ENCODE assay signal across 1 cellular context in the genomic region with DNA sequence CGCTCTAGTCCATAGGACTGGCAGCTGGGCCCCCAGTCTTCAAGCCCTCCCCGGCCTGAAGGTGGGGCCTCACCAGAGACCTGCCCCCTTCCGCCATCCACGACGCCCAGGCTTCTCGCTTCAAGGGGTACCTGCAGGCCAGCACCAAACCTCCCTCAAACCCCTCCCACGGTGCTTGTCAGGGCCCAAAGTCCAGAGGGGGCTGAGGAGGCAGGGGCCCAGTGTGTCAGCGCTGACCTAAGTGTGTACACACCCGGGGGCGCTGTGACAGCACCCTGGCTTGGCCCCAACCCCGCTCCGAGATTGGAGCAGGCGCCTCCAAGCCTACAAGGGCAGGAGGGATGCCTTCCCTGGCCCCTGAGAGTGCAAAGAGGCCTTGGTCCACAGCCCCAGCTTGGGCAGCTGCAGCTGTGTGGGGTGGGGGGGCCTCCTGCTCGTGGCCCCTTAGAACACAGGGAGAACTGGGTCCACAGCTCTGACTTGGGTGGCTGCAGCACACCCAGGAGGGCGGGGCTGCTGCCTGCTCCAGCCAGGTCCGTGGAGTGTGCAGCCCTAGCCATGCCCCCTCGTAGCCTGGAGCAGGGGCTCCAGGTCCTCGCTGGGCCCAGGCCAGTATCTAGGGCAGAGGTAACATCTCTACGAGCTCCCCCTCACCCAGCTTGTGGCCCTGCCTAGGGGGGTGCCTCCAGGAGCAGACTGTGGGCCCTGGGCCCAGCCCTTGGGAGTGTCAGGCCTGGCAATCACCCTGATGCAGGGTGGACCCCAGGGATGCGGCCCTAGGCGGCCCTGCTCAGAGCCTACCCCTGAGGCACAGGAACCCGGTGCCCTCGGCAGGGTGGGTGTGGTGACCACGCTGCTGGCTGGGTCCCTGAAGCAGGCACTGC.
TF ChIP-seq lines count a peak whose summit lies in the region.

No MANE protein-coding gene starts in this region.

TF ChIP-seq in HepG2, 621 proteins besides CTCF, POLR2A, EP300 and RAD21 (continued from another document and continues in another):
- TF ChIP-seq, protein P1, sequence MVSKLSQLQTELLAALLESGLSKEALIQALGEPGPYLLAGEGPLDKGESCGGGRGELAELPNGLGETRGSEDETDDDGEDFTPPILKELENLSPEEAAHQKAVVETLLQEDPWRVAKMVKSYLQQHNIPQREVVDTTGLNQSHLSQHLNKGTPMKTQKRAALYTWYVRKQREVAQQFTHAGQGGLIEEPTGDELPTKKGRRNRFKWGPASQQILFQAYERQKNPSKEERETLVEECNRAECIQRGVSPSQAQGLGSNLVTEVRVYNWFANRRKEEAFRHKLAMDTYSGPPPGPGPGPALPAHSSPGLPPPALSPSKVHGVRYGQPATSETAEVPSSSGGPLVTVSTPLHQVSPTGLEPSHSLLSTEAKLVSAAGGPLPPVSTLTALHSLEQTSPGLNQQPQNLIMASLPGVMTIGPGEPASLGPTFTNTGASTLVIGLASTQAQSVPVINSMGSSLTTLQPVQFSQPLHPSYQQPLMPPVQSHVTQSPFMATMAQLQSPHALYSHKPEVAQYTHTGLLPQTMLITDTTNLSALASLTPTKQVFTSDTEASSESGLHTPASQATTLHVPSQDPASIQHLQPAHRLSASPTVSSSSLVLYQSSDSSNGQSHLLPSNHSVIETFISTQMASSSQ (IDR thresholded peaks at IDR 0.05; ENCODE audit: low read depth), result no peak
- TF ChIP-seq, protein P1 (CRISPR knock-in tag; IDR thresholded peaks at IDR 0.05; ENCODE audit: borderline replicate concordance), result peak; percentile 63; the same call in 1 of the 2 replicates
- TF ChIP-seq ZNF629 (CRISPR knock-in tag; conservative IDR thresholded peaks at IDR 0.05) (peak; percentile 34; the same call in 1 of the 2 replicates), MEIS2 (CRISPR knock-in tag; IDR thresholded peaks at IDR 0.05) (peak; percentile 92), ZSCAN21 (CRISPR knock-in tag; IDR thresholded peaks at IDR 0.05; ENCODE audit: borderline replicate concordance) (peak; percentile 77; the same call in 1 of the 2 replicates), ZNF207 (IDR thresholded peaks at IDR 0.05; ENCODE audit: borderline replicate concordance) (no peak), SMYD3 (CRISPR knock-in tag; IDR thresholded peaks at IDR 0.05) (no peak), NR2F2 (IDR thresholded peaks at IDR 0.05; ENCODE audit: borderline replicate concordance, low read depth) (peak; percentile 53; the same call in 1 of the 2 replicates), ZNF710 (CRISPR knock-in tag; IDR thresholded peaks at IDR 0.05; ENCODE audit: borderline replicate concordance) (peak; percentile 65; the same call in 1 of the 2 replicates), HOXA5 (CRISPR knock-in tag; IDR thresholded peaks at IDR 0.05) (peak; percentile 52; the same call in 1 of the 2 replicates), ZNF558 (CRISPR knock-in tag; IDR thresholded peaks at IDR 0.05; ENCODE audit: borderline replicate concordance) (0 out of 2 replicates have a peak, but pooled peaks have one; percentile 35), ZNF343 (CRISPR knock-in tag; IDR thresholded peaks at IDR 0.05) (no peak), MIER3 (CRISPR knock-in tag; IDR thresholded peaks at IDR 0.05; ENCODE audit: borderline replicate concordance) (peak; percentile 89), FOXP1 (IDR thresholded peaks at IDR 0.05) (no peak), FOXP1 (CRISPR knock-in tag; IDR thresholded peaks at IDR 0.05) (peak; percentile 75), ZNF674 (CRISPR knock-in tag; IDR thresholded peaks at IDR 0.05; ENCODE audit: low read depth) (no peak), FLYWCH1 (CRISPR knock-in tag; IDR thresholded peaks at IDR 0.05) (no peak), ZNF530 (CRISPR knock-in tag; IDR thresholded peaks at IDR 0.05; ENCODE audit: low read depth) (no peak), JUNB (CRISPR knock-in tag; IDR thresholded peaks at IDR 0.05; ENCODE audit: borderline replicate concordance) (no peak), NFIC (IDR thresholded peaks at IDR 0.05; ENCODE audit: low read length) (no peak), ZNF589 (CRISPR knock-in tag; conservative IDR thresholded peaks at IDR 0.05) (no peak; the same call in 1 of the 2 replicates), GZF1 (CRISPR knock-in tag; IDR thresholded peaks at IDR 0.05) (no peak), ZSCAN9 (CRISPR knock-in tag; IDR thresholded peaks at IDR 0.05; ENCODE audit: borderline replicate concordance) (no peak; the same call in 1 of the 2 replicates), ZNF616 (CRISPR knock-in tag; IDR thresholded peaks at IDR 0.05; ENCODE audit: low read depth) (0 out of 2 replicates have a peak, but pooled peaks have one; percentile 17), ZNF576 (CRISPR knock-in tag; IDR thresholded peaks at IDR 0.05) (0 out of 2 replicates have a peak, but pooled peaks have one; percentile 48), BHLHE40 (IDR thresholded peaks at IDR 0.05; ENCODE audit: low read length) (no peak), NFE2L2 (IDR thresholded peaks at IDR 0.05; ENCODE audit: low read length) (no peak), HMG20A (CRISPR knock-in tag; IDR thresholded peaks at IDR 0.05; ENCODE audit: borderline replicate concordance) (peak; percentile 61; the same call in 1 of the 2 replicates), ZFP36 (IDR thresholded peaks at IDR 0.05; ENCODE audit: borderline replicate concordance, low read depth, low read length, partially characterized antibody) (no peak), TBP (CRISPR knock-in tag; IDR thresholded peaks at IDR 0.05) (no peak), ZNF20 (CRISPR knock-in tag; IDR thresholded peaks at IDR 0.05) (no peak), CSRNP2 (CRISPR knock-in tag; conservative IDR thresholded peaks at IDR 0.05; ENCODE audit: low read depth) (no peak)
- TF ChIP-seq, protein P2, sequence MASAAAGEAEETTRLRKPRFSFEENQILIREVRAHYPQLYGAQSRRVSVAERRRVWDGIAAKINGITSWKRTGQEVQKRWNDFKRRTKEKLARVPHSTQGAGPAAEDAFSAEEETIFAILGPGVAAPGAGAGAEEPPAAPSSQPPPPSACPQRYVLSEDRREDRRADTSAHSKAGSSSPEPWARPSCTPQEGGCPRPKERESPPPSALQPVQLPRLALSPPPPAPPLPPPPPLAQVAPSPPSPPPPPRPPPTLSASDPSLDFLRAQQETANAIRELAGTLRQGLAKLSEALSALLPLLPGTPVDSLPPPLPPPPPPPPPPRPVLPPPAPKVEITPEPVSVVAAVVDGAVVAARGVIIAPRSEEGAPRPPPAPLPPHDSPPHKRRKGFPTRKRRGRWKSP (CRISPR knock-in tag; IDR thresholded peaks at IDR 0.05), result peak; percentile 87; the same call in 1 of the 2 replicates
- TF ChIP-seq, protein P3, sequence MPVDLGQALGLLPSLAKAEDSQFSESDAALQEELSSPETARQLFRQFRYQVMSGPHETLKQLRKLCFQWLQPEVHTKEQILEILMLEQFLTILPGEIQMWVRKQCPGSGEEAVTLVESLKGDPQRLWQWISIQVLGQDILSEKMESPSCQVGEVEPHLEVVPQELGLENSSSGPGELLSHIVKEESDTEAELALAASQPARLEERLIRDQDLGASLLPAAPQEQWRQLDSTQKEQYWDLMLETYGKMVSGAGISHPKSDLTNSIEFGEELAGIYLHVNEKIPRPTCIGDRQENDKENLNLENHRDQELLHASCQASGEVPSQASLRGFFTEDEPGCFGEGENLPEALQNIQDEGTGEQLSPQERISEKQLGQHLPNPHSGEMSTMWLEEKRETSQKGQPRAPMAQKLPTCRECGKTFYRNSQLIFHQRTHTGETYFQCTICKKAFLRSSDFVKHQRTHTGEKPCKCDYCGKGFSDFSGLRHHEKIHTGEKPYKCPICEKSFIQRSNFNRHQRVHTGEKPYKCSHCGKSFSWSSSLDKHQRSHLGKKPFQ (CRISPR knock-in tag; IDR thresholded peaks at IDR 0.05; ENCODE audit: insufficient replicate concordance), result peak; percentile 85
- TF ChIP-seq, protein P4, sequence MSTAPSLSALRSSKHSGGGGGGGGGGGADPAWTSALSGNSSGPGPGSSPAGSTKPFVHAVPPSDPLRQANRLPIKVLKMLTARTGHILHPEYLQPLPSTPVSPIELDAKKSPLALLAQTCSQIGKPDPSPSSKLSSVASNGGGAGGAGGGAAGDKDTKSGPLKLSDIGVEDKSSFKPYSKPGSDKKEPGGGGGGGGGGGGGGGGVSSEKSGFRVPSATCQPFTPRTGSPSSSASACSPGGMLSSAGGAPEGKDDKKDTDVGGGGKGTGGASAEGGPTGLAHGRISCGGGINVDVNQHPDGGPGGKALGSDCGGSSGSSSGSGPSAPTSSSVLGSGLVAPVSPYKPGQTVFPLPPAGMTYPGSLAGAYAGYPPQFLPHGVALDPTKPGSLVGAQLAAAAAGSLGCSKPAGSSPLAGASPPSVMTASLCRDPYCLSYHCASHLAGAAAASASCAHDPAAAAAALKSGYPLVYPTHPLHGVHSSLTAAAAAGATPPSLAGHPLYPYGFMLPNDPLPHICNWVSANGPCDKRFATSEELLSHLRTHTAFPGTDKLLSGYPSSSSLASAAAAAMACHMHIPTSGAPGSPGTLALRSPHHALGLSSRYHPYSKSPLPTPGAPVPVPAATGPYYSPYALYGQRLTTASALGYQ (CRISPR knock-in tag; IDR thresholded peaks at IDR 0.05), result peak; percentile 56; the same call in 1 of the 2 replicates
- TF ChIP-seq, protein P5, sequence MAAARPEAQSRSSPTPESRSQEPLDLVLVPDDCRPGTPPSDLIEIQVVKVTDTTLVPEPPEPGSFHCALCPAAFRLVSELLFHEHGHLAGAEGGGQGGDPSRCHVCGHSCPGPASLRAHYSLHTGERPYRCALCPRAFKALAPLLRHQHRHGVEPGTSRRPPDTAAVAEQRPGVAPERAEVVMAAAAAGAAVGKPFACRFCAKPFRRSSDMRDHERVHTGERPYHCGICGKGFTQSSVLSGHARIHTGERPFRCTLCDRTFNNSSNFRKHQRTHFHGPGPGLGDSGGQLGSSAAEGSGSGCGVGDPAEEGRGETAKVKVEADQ (CRISPR knock-in tag; IDR thresholded peaks at IDR 0.05; ENCODE audit: borderline replicate concordance), result peak; percentile 45; the same call in 1 of the 2 replicates
- TF ChIP-seq, protein P6, sequence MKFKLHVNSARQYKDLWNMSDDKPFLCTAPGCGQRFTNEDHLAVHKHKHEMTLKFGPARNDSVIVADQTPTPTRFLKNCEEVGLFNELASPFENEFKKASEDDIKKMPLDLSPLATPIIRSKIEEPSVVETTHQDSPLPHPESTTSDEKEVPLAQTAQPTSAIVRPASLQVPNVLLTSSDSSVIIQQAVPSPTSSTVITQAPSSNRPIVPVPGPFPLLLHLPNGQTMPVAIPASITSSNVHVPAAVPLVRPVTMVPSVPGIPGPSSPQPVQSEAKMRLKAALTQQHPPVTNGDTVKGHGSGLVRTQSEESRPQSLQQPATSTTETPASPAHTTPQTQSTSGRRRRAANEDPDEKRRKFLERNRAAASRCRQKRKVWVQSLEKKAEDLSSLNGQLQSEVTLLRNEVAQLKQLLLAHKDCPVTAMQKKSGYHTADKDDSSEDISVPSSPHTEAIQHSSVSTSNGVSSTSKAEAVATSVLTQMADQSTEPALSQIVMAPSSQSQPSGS (CRISPR knock-in tag; IDR thresholded peaks at IDR 0.05), result peak; percentile 65; the same call in 1 of the 2 replicates
- TF ChIP-seq, protein P7, sequence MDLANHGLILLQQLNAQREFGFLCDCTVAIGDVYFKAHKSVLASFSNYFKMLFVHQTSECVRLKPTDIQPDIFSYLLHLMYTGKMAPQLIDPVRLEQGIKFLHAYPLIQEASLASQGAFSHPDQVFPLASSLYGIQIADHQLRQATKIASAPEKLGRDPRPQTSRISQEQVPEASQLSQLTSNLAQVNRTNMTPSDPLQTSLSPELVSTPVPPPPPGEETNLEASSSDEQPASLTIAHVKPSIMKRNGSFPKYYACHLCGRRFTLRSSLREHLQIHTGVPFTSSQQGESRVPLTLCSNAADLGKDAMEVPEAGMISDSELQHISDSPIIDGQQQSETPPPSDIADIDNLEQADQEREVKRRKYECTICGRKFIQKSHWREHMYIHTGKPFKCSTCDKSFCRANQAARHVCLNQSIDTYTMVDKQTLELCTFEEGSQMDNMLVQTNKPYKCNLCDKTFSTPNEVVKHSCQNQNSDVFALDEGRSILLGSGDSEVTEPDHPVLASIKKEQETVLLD (CRISPR knock-in tag; IDR thresholded peaks at IDR 0.05; ENCODE audit: low read depth), result no peak
